ENCODE assay signal across 15 cellular contexts in genomic region chr10:6396652-6397051, GRCh38.
DNase-seq lines count a peak whose midpoint lies in the region; FAIRE-seq and TF ChIP-seq lines count a peak whose summit lies in the region.
"Had no signal": no experiment of that assay in that cellular context is flagged by ENCODE, and none has a peak within 500 bp of the region (broad histone marks: within the 10 kb centered on the region; RNA-seq: fewer than 3 reads in every experiment).

No MANE protein-coding gene starts in this region.

- H3K4me2 ChIP-seq in GM23248 (ENCODE audit: unreplicated experiment) = peak overlapping the region; percentile 27
- H3K4me2 ChIP-seq in mammary epithelial cell (ENCODE audit: insufficient read depth, low read depth, low read length) = peak overlapping the region; percentile 0

- H3K36me3 ChIP-seq in GM23248 (ENCODE audit: low read depth) (no peaks in the 10 kb centered on the region), mammary epithelial cell (ENCODE audit: insufficient read depth, low read length) (no peaks in the 10 kb centered on the region), A673 (ENCODE audit: insufficient read depth, low read length, poor library complexity, severe bottlenecking) (no peaks in the 10 kb centered on the region)
- H3K36me3 ChIP-seq: cardiac muscle cell had no signal

- H3K27ac ChIP-seq in GM23248 = peak overlapping the region; percentile 19; the same call in 1 of the 2 replicates
- no peak overlapping the region for H3K27ac ChIP-seq in mammary epithelial cell (ENCODE audit: insufficient read depth, low read depth, low read length)
- H3K27ac ChIP-seq in A673 (ENCODE audit: low read depth, low read length, poor library complexity, severe bottlenecking) = no peak overlapping the region
- H3K27ac ChIP-seq: cardiac muscle cell had no signal

- no TSS peak for BruUV-seq in mammary epithelial cell (replicated peaks; lab: Mats Ljungman, UMichigan)
- BruUV-seq in A673 (replicated peaks; lab: Mats Ljungman, UMichigan) = no TSS peak

- H3K79me2 ChIP-seq in GM23248 (ENCODE audit: insufficient read depth) = no peaks in the 10 kb centered on the region
- H3K79me2 ChIP-seq in mammary epithelial cell (ENCODE audit: insufficient read depth, low read length) = no peaks in the 10 kb centered on the region

- POLR2A ChIA-PET in A673 (lab: Charles Lee; ENCODE audit: low non-redundant PET) = no interaction called here

- no peak overlapping the region for H3K4me3 ChIP-seq in GM23248
- H3K4me3 ChIP-seq in mammary epithelial cell (replicated peaks in 1 of 3; ENCODE audit: insufficient read depth in 1 of 3, low read depth in 2 of 3, low read length in 3 of 3) = no peak overlapping the region
- H3K4me3 ChIP-seq in skeletal muscle cell (ENCODE audit: low read depth, low read length) = no peak overlapping the region
- H3K4me3 ChIP-seq in A673 (ENCODE audit: low read depth, low read length, poor library complexity, severe bottlenecking) = no peak overlapping the region
- H3K4me3 ChIP-seq: cardiac muscle cell had no signal

- no peaks in the 10 kb centered on the region for H3K9me2 ChIP-seq in GM23248 (ENCODE audit: insufficient read depth)

- H3F3A ChIP-seq in GM23248 (ENCODE audit: insufficient read depth) = peaks cover 28% of the 10 kb centered on the region

- H3K9ac ChIP-seq in GM23248 = no peak overlapping the region
- H3K9ac ChIP-seq in mammary epithelial cell (ENCODE audit: insufficient read depth, low read length) = no peak overlapping the region

- WGBS in GM23248 (ENCODE audit: low coverage in 1 of 2, low lambda C conversion rate in 2 of 2, missing lambda C conversion rate in 2 of 2), 2 experiments = 1 to 3% methylated on average over 4 of the region's 4 CpGs
- 18% methylated on average over 4 of the region's 4 CpGs for WGBS in mammary epithelial cell (ENCODE audit: low coverage, missing lambda C conversion rate)

- H3K27me3 ChIP-seq in GM23248 (replicated peaks; ENCODE audit: insufficient read depth) (peaks cover 15% of the 10 kb centered on the region; the same call in 1 of the 2 replicates), mammary epithelial cell (ENCODE audit: insufficient read depth, low read length) (no peaks in the 10 kb centered on the region), A673 (replicated peaks; ENCODE audit: insufficient read depth, low read depth, low read length, poor library complexity) (no peaks in the 10 kb centered on the region)
- H3K27me3 ChIP-seq: cardiac muscle cell had no signal

- H3K4me1 ChIP-seq in GM23248 (ENCODE audit: insufficient read depth) (peaks cover 14% of the 10 kb centered on the region), mammary epithelial cell (ENCODE audit: insufficient read depth, low read length) (peaks cover 17% of the 10 kb centered on the region), A673 (ENCODE audit: insufficient read depth, low read length, poor library complexity, severe bottlenecking) (peaks cover 5% of the 10 kb centered on the region)

- CTCF ChIA-PET in mammary epithelial cell (lab: Charles Lee; ENCODE audit: low non-redundant PET) (interaction anchor here (0.7 kb wide), 1 partner anchor 177 kb away, joined by 10 read pairs; no protein-coding TSS in a partner anchor), A673 (lab: Charles Lee) (no interaction called here)

- H4K20me1 ChIP-seq in GM23248 (ENCODE audit: insufficient read depth) (no peaks in the 10 kb centered on the region), mammary epithelial cell (ENCODE audit: insufficient read depth, low read length) (no peaks in the 10 kb centered on the region)

- H2AFZ ChIP-seq in GM23248 (no peak overlapping the region), mammary epithelial cell (ENCODE audit: low read depth, low read length) (no peak overlapping the region)

- dilution Hi-C loops in mammary epithelial cell (cut with HindIII; ENCODE audit: low sequenced_read_pairs) = loop anchor here (10.0 kb wide), 1 partner anchor 282 kb away; no protein-coding TSS in a partner anchor

- peak; percentile 95 for DNase-seq in GM23248
- DNase-seq in NOMO-1 treated with dmso at 0.1 percent for 144 hours (lab: John Stamatoyannopoulos, UW; ENCODE audit: unreplicated experiment) = peak; percentile 86
- DNase-seq in mammary epithelial cell = peak; percentile 80
- peak; percentile 76 for DNase-seq in skeletal muscle cell (ENCODE audit: low read depth)
- no peak for DNase-seq in A673 (ENCODE audit: low spot score)
- DNase-seq in iPS-NIHi7 (ENCODE audit: extremely low spot score) = no peak
- DNase-seq in RCC 7860 (ENCODE audit: low spot score) = no peak
- DNase-seq in OCI-M1 (lab: John Stamatoyannopoulos, UW) = no peak
- DNase-seq: GOT3, NCI-H146, NCI-H82, right cardiac atrium, T-helper 1 cell had no signal

- in situ Hi-C loops in GM23248 (cut with MboI) (loop anchor here (10.0 kb wide), 2 partner anchors 192 to 292 kb away; partner anchors contain the start of gene PFKFB3), mammary epithelial cell (cut with MboI; ENCODE audit: low sequenced_read_pairs in 2 of 2) (loop anchor here in 1 of 2 donors (10.0 kb wide), 2 partner anchors 182 to 282 kb away; no protein-coding TSS in a partner anchor)

- H3K9me3 ChIP-seq in GM23248 (ENCODE audit: low read depth) (no peaks in the 10 kb centered on the region), mammary epithelial cell (replicated peaks; ENCODE audit: insufficient read depth, low read length) (no peaks in the 10 kb centered on the region), A673 (ENCODE audit: low read depth, low read length, poor library complexity, severe bottlenecking) (no peaks in the 10 kb centered on the region)

- TF ChIP-seq CTCF in mammary epithelial cell (conservative IDR thresholded peaks at IDR 0.05 in 1 of 2, IDR thresholded peaks at IDR 0.05 in 1 of 2; ENCODE audit: extremely low read depth in 1 of 2, insufficient read depth in 1 of 2, low read depth in 1 of 2, low read length in 2 of 2) = no peak
- TF ChIP-seq CTCF in A673 (conservative IDR thresholded peaks at IDR 0.05; ENCODE audit: low read depth, low read length) = no peak

- no peak for FAIRE-seq in RCC 7860 (lab: Jason Lieb, UNC)
- FAIRE-seq: GM12891 had no signal

- intact Hi-C loops in mammary epithelial cell (cut with micrococcal nuclease) = no loop called here
- intact Hi-C loops in A673 (cut with micrococcal nuclease; ENCODE audit: unreplicated experiment) = no loop called here

Comparison
In these comparisons a context has a peak if more than half of its experiments do, and no peak if none do; other contexts are left out.
1. DNase-seq: peak in GM23248 (single experiment), NOMO-1 treated with dmso at 0.1 percent for 144 hours (single experiment), mammary epithelial cell (single experiment) and skeletal muscle cell (single experiment); none in A673 (single experiment), iPS-NIHi7 (single experiment), RCC 7860 (single experiment) and OCI-M1 (single experiment).